ENCODE assay signal across 37 cellular contexts in the genomic region with DNA sequence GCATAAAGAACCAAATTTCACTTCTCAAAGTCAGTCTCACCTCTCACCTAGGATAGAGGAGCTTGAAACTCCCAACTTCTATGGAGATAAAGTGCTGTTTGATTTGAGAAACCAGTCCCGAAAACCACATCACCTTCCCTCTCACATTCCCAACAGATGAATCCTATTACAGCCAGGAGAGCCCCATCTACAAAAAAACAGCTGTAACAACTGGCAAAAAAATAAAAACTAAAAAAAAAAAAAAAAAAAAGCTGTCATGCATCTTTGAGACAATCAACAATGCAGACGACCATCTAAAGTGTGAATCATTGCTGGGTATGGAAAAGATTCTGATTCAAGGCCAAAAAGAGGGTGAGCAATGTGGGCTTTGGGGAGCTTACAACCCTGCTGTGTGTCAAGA.
"Had no signal": no experiment of that assay in that cellular context is flagged by ENCODE, and none has a peak within 500 bp of the region (broad histone marks: within the 10 kb centered on the region; RNA-seq: fewer than 3 reads in every experiment).

No MANE protein-coding gene starts in this region.

- H3K4me2 ChIP-seq: SK-N-SH had no signal

- H3K27ac Mint-ChIP-seq: activated B cell treated with CpG ODN at 0.5 μM for 24 hours; activated CD4-positive, alpha-beta memory T cell treated with anti-CD3 and anti-CD28 coated beads for 36 hours; activated naive CD4-positive, alpha-beta T cell treated with anti-CD3 and anti-CD28 coated beads, Interleukin-2, amount 10 ng/mL, durations not matched to agents 7 days and 5 days; activated naive CD8-positive, alpha-beta T cell; activated naive CD8-positive, alpha-beta T cell treated with anti-CD3 and anti-CD28 coated beads, Interleukin-2, amount 50 U/mL, for 24 hours; activated T-helper 1 cell treated with anti-CD3 and anti-CD28 coated beads, Interleukin-12 subunit alpha, Interleukin-12 subunit beta, Interleukin-2, Interleukin-4 antibody, amounts not matched to agents 30 ng/mL and 10 ng/mL and 1 ng/mL, durations not matched to agents 14 hours and 24 hours and 36 hours; T-helper 1 cell treated with Interleukin-12 subunit alpha and Interleukin-12 subunit beta and Interleukin-4 antibody, amounts not matched to agents 30 μg/mL and 1 μg/mL, for 36 hours; T-helper 2 cell treated with Interferon-gamma antibody and Interleukin-4, amounts not matched to agents 5 μg/mL and 100 μg/mL, for 36 hours had no signal

- ATAC-seq: activated naive CD8-positive, alpha-beta T cell treated with anti-CD3 and anti-CD28 coated beads, Interleukin-2, amount 50 U/mL, for 24 hours; activated T-cell treated with anti-CD3 and anti-CD28 coated beads, Interleukin-2, amount 50 U/mL, for 4 hours; PC-3 had no signal

- H3K4me3 Mint-ChIP-seq: activated B cell treated with CpG ODN at 0.5 μM for 24 hours; activated CD4-positive, alpha-beta memory T cell treated with anti-CD3 and anti-CD28 coated beads for 36 hours; activated naive CD4-positive, alpha-beta T cell treated with anti-CD3 and anti-CD28 coated beads, Interleukin-2, amount 10 ng/mL, durations not matched to agents 7 days and 5 days; activated naive CD8-positive, alpha-beta T cell; activated naive CD8-positive, alpha-beta T cell treated with anti-CD3 and anti-CD28 coated beads, Interleukin-2, amount 50 U/mL, for 24 hours; activated T-cell treated with anti-CD3 and anti-CD28 coated beads, Interleukin-2, amount 50 U/mL, for 4 hours; activated T-helper 1 cell treated with anti-CD3 and anti-CD28 coated beads, Interleukin-12 subunit alpha, Interleukin-12 subunit beta, Interleukin-2, Interleukin-4 antibody, amounts not matched to agents 30 ng/mL and 10 ng/mL and 1 ng/mL, durations not matched to agents 14 hours and 24 hours and 36 hours; T-helper 1 cell treated with Interleukin-12 subunit alpha and Interleukin-12 subunit beta and Interleukin-4 antibody, amounts not matched to agents 30 μg/mL and 1 μg/mL, for 36 hours; T-helper 2 cell treated with Interferon-gamma antibody and Interleukin-4, amounts not matched to agents 5 μg/mL and 100 μg/mL, for 36 hours had no signal

- H3K36me3 Mint-ChIP-seq: activated CD4-positive, alpha-beta memory T cell treated with anti-CD3 and anti-CD28 coated beads for 36 hours; activated naive CD4-positive, alpha-beta T cell treated with anti-CD3 and anti-CD28 coated beads, Interleukin-2, amount 10 ng/mL, durations not matched to agents 7 days and 5 days; activated naive CD8-positive, alpha-beta T cell had no signal

- DNase-seq: activated B cell treated with CpG ODN at 0.5 μM for 24 hours; activated CD4-positive, alpha-beta memory T cell treated with anti-CD3 and anti-CD28 coated beads for 36 hours; activated CD4-positive, alpha-beta T cell treated with anti-CD3 and anti-CD28 coated beads for 4 hours; activated CD4-positive, alpha-beta T cell treated with anti-CD3 and anti-CD28 coated beads, Interleukin-2, amount 50 U/mL, for 1 hour; activated CD4-positive, CD25-positive, alpha-beta regulatory T cell treated with anti-CD3 and anti-CD28 coated beads, Interleukin-2, amount 50 U/mL, for 72 hours; activated CD8-positive, alpha-beta memory T cell treated with anti-CD3 and anti-CD28 coated beads, Interleukin-2, amount 50 U/mL, for 4 hours; activated naive CD4-positive, alpha-beta T cell treated with anti-CD3 and anti-CD28 coated beads, Interleukin-2, amount 10 ng/mL, durations not matched to agents 7 days and 5 days; activated naive CD8-positive, alpha-beta T cell treated with anti-CD3 and anti-CD28 coated beads, Interleukin-2, amount 50 U/mL, for 24 hours; activated T-cell treated with anti-CD3 and anti-CD28 coated beads for 4 hours; activated T-cell treated with anti-CD3 and anti-CD28 coated beads, Interleukin-2, amount 50 U/mL, for 4 hours; aorta; Kasumi-1; KG1; MM.1S; MV-4-11; NCI-H1092; NCI-H1436 treated with DMSO at 0.1 percent for 48 hours; NCI-H1694 treated with DMSO at 0.1 percent for 48 hours; NCI-H2029 treated with DMSO at 0.1 percent for 48 hours; NCI-H2107; NCI-H2171; NCI-H446; NCI-H524; NCI-H69; NK-92 treated with Interleukin-12 subunit alpha and Interleukin-12 subunit beta, amount 100 ng/mL, for 24 hours; PC-3; Peyer's patch; RPMI8226; SHP77 treated with DMSO at 0.1 percent for 48 hours; SK-N-SH had no signal

- FAIRE-seq: TTC549 had no signal

- H3K27me3 Mint-ChIP-seq: activated B cell treated with CpG ODN at 0.5 μM for 24 hours; activated CD4-positive, alpha-beta memory T cell treated with anti-CD3 and anti-CD28 coated beads for 36 hours; activated naive CD8-positive, alpha-beta T cell; activated naive CD8-positive, alpha-beta T cell treated with anti-CD3 and anti-CD28 coated beads, Interleukin-2, amount 50 U/mL, for 24 hours had no signal

- H3K9me3 ChIP-seq: breast epithelium, Peyer's patch, SJSA1, SK-N-SH had no signal

- H3K9me3 Mint-ChIP-seq: activated B cell treated with CpG ODN at 0.5 μM for 24 hours; activated CD4-positive, alpha-beta memory T cell treated with anti-CD3 and anti-CD28 coated beads for 36 hours; activated naive CD4-positive, alpha-beta T cell treated with anti-CD3 and anti-CD28 coated beads, Interleukin-2, amount 10 ng/mL, durations not matched to agents 7 days and 5 days; activated naive CD8-positive, alpha-beta T cell treated with anti-CD3 and anti-CD28 coated beads, Interleukin-2, amount 50 U/mL, for 24 hours; activated T-cell treated with anti-CD3 and anti-CD28 coated beads, Interleukin-2, amount 50 U/mL, for 4 hours; activated T-helper 1 cell treated with anti-CD3 and anti-CD28 coated beads, Interleukin-12 subunit alpha, Interleukin-12 subunit beta, Interleukin-2, Interleukin-4 antibody, amounts not matched to agents 30 ng/mL and 10 ng/mL and 1 ng/mL, durations not matched to agents 14 hours and 24 hours and 36 hours; T-helper 1 cell treated with Interleukin-12 subunit alpha and Interleukin-12 subunit beta and Interleukin-4 antibody, amounts not matched to agents 30 μg/mL and 1 μg/mL, for 36 hours; T-helper 2 cell treated with Interferon-gamma antibody and Interleukin-4, amounts not matched to agents 5 μg/mL and 100 μg/mL, for 36 hours had no signal

- H3K4me3 ChIP-seq: breast epithelium, Peyer's patch, SJSA1 had no signal

- H3K36me3 ChIP-seq: breast epithelium, Peyer's patch, SJSA1 had no signal

- H3K27me3 ChIP-seq: breast epithelium, Peyer's patch, SJSA1 had no signal

- H3K27ac ChIP-seq: breast epithelium, Peyer's patch, SJSA1 had no signal

- H3K4me1 ChIP-seq: breast epithelium, Peyer's patch, SJSA1 had no signal

- H3K4me1 Mint-ChIP-seq: activated B cell treated with CpG ODN at 0.5 μM for 24 hours; activated naive CD4-positive, alpha-beta T cell treated with anti-CD3 and anti-CD28 coated beads, Interleukin-2, amount 10 ng/mL, durations not matched to agents 7 days and 5 days had no signal

- H3K9ac ChIP-seq: SK-N-SH had no signal
